Comparison of ENCODE assay signal across 9 cellular contexts in the genomic region with DNA sequence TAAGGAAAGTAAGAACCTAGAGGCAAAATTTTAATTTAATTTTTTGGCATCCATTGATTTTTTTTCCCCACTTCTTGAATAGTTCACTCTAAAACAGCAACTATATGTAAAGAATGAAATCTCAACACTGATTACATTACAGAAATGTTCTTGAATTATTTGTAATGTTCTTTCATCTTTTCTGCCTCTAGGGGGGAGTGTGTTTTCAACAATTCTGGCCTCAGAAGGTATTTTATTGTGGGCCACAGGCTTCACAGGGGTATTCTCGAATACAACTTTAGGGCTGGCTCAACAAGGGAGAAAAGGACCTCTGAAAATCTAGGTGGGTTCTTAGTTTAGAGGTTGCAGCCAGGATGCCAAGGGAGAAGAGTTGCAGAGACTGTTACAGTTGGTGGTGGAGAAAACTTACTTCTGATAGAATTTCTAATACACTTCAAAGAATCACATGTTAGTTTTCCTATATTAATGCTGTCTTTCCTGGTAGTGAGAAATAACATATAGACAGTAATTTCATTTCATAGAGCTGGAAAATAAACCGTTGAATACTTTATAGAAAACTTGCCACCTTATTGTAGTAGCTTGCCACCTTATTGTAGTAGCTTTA. TPM values are rescaled to one million over a fixed set of nuclear protein-coding genes. Genes with fewer than 3 reads are reported as not detected.
A peak's percentile ranks its signal among the peaks of the same experiment; 100 is the strongest.
DNase-seq lines count a peak whose midpoint lies in the region; ATAC-seq and TF ChIP-seq lines count a peak whose summit lies in the region.
"Had no signal": no experiment of that assay in that cellular context is flagged by ENCODE, and none has a peak within 500 bp of the region (broad histone marks: within the 10 kb centered on the region; RNA-seq: fewer than 3 reads in every experiment).

No MANE protein-coding gene starts in this region.

- no peak overlapping the region for H2BK5ac ChIP-seq in mesendoderm (ENCODE audit: low read length)

- no peaks in the 10 kb centered on the region for H3K36me3 ChIP-seq in mesendoderm (ENCODE audit: control insufficient read depth, insufficient read depth, low read length)

- H3K56ac ChIP-seq in mesendoderm (ENCODE audit: low read length), result no peak overlapping the region

- no peak overlapping the region for H3K23ac ChIP-seq in mesendoderm (ENCODE audit: low read length)

- no peak overlapping the region for H3K9ac ChIP-seq in mesendoderm (ENCODE audit: low read length)

- H3K4me2 ChIP-seq in mesendoderm (ENCODE audit: low read length), result no peak overlapping the region

- peaks cover 4% of the 10 kb centered on the region for H3K4me1 ChIP-seq in mesendoderm (ENCODE audit: control insufficient read depth, low read depth, low read length)

- no peak overlapping the region for H2BK120ac ChIP-seq in mesendoderm (ENCODE audit: low read depth, low read length)

- WGBS in mesendoderm (ENCODE audit: extremely low coverage, insufficient coverage, low lambda C conversion rate), result no CpG with 5 or more reads among the region's 2 CpGs

- DNase-seq in DMS114 treated with DMSO at 0.1 percent for 48 hours (lab: John Stamatoyannopoulos, UW; ENCODE audit: unreplicated experiment), result peak; percentile 31
- DNase-seq in Kasumi-1 (lab: John Stamatoyannopoulos, UW), result peak; percentile 55 to 82
- no peak for DNase-seq in astrocyte of the cerebellum (ENCODE audit: low read depth)
- peak; percentile 53 for DNase-seq in mesendoderm
- DNase-seq in NCI-H446 treated with DMSO at 0.1 percent for 48 hours (lab: John Stamatoyannopoulos, UW), result no peak

- H4K5ac ChIP-seq in mesendoderm (ENCODE audit: low read length), result no peak overlapping the region

- H3K18ac ChIP-seq in mesendoderm (ENCODE audit: low read length), result no peak overlapping the region

- H3K79me1 ChIP-seq in mesendoderm (ENCODE audit: low read length), result no peaks in the 10 kb centered on the region

- ATAC-seq in GM19324 (IDR thresholded peaks at IDR 0.05; ENCODE audit: low FRiP score, unreplicated experiment) (no peak), HG03175 (IDR thresholded peaks at IDR 0.05; ENCODE audit: unreplicated experiment) (no peak), GM21367 (IDR thresholded peaks at IDR 0.05; ENCODE audit: unreplicated experiment) (no peak)
- ATAC-seq: activated T-helper 17 cell treated with anti-CD3 and anti-CD28 coated beads, Interleukin-2, amount 50 U/mL, for 72 hours had no signal

- in situ Hi-C loops in astrocyte of the cerebellum (cut with HindIII; ENCODE audit: low sequenced_read_pairs), result loop anchor here (25.0 kb wide), 1 partner anchor 580 kb away; no protein-coding TSS in a partner anchor

- H3K4me3 ChIP-seq in astrocyte of the cerebellum (ENCODE audit: low read depth, low read length), result no peak overlapping the region
- H3K4me3 ChIP-seq in mesendoderm (ENCODE audit: low read length), result no peak overlapping the region

- no peaks in the 10 kb centered on the region for H3K79me2 ChIP-seq in mesendoderm (ENCODE audit: control insufficient read depth, insufficient read depth, low read length)

- H2BK15ac ChIP-seq in mesendoderm (replicated peaks; ENCODE audit: low read depth), result no peak overlapping the region

- H3K4ac ChIP-seq in mesendoderm (ENCODE audit: low read depth, low read length), result no peak overlapping the region

- peaks cover 24% of the 10 kb centered on the region for H3K27me3 ChIP-seq in mesendoderm (ENCODE audit: insufficient read depth, low read length, poor library complexity)

- peak; percentile 46 for TF ChIP-seq CTCF in astrocyte of the cerebellum (IDR thresholded peaks at IDR 0.05; ENCODE audit: low read depth, low read length, missing control alignments)

- H3K27ac ChIP-seq in mesendoderm (ENCODE audit: low read depth, low read length), result no peak overlapping the region

- no peak overlapping the region for H2AK5ac ChIP-seq in mesendoderm (ENCODE audit: low read length)

- H4K8ac ChIP-seq in mesendoderm (ENCODE audit: low read depth, low read length), result no peak overlapping the region

RNA-seq across cellular contexts. Expression of gene NPR3, which starts 3.6 kb away (rescaled TPM):
- polyA plus RNA-seq in mesendoderm (2013, experiment 1 of 2), result 0.03 TPM
- 0.06 TPM for polyA plus RNA-seq in mesendoderm (2013, experiment 2 of 2)

Comparison
In these comparisons a context has a peak if more than half of its experiments do, and no peak if none do; other contexts are left out.
1. DNase-seq: peak in DMS114 treated with DMSO at 0.1 percent for 48 hours (single experiment), Kasumi-1 (2 of 2) and mesendoderm (single experiment); none in astrocyte of the cerebellum (single experiment) and NCI-H446 treated with DMSO at 0.1 percent for 48 hours (single experiment).